Comparison of ENCODE assay signal across 18 cellular contexts in genomic region chr1:177884499-177885021, GRCh38.
"Had no signal": no experiment of that assay in that cellular context is flagged by ENCODE, and none has a peak within 500 bp of the region (broad histone marks: within the 10 kb centered on the region; RNA-seq: fewer than 3 reads in every experiment).

No MANE protein-coding gene starts in this region.

- ATAC-seq: effector memory CD8-positive, alpha-beta T cell; foreskin keratinocyte; left lobe of liver; naive thymus-derived CD4-positive, alpha-beta T cell; T-helper 17 cell had no signal

- DNase-seq: activated CD4-positive, alpha-beta memory T cell treated with anti-CD3 and anti-CD28 coated beads for 36 hours; activated CD4-positive, alpha-beta T cell treated with anti-CD3 and anti-CD28 coated beads for 48 hours; activated naive CD4-positive, alpha-beta T cell treated with anti-CD3 and anti-CD28 coated beads for 36 hours; activated naive CD8-positive, alpha-beta T cell treated with anti-CD3 and anti-CD28 coated beads, Interleukin-2, amount 10 ng/mL, durations not matched to agents 7 days and 5 days; activated T-cell treated with anti-CD3 and anti-CD28 coated beads, Interleukin-2, amount 50 U/mL, for 48 hours; amygdala; colonic mucosa; dorsolateral prefrontal cortex; effector memory CD8-positive, alpha-beta T cell; esophagus squamous epithelium; foreskin keratinocyte; naive thymus-derived CD4-positive, alpha-beta T cell; occipital lobe; stimulated activated CD4-positive, alpha-beta T cell treated with anti-CD3 and anti-CD28 coated beads, Interleukin-4, amount 100 ng/mL, for 24 hours; stimulated activated naive CD4-positive, alpha-beta T cell treated with Interleukin-2 at 50 U/mL for 16 hours; T-helper 17 cell had no signal

- H3K27ac ChIP-seq: colonic mucosa, dorsolateral prefrontal cortex, esophagus squamous epithelium, foreskin keratinocyte had no signal

- H3K4me3 ChIP-seq: colonic mucosa, dorsolateral prefrontal cortex, esophagus squamous epithelium, lung had no signal
